In the genomic region with DNA sequence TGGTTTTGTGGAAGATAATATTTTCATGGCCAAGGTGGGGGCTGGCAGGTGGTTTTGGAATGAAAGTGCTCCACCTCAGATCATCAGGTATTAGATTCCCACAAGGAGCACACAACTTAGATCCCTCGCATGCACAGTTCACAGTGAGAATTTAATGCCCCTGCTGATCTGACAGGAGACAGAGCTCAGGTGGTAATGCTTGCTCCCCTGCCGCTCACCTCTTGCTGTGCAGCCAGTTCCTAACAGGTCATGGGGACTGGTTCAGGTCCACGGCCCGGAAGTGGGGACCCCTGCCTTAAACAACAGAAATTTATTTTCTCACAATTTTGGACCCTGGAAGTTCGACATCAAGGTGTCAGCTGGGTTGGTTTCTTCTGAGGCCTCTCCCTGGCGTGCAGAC, we compare ENCODE assay signal across 17 cellular contexts.
A peak's percentile ranks its signal among the peaks of the same experiment; 100 is the strongest.
DNase-seq lines count a peak whose midpoint lies in the region; ATAC-seq, FAIRE-seq and TF ChIP-seq lines count a peak whose summit lies in the region.
"Had no signal": no experiment of that assay in that cellular context is flagged by ENCODE, and none has a peak within 500 bp of the region (broad histone marks: within the 10 kb centered on the region; RNA-seq: fewer than 3 reads in every experiment).

No MANE protein-coding gene starts in this region.

- CTCF ChIA-PET in HEK293 (lab: Yijun Ruan, JAX) = interaction anchor here (0.7 kb wide), 1 partner anchor 27 kb away, joined by 3 read pairs; no protein-coding TSS in a partner anchor
- CTCF ChIA-PET in WTC11 (lab: Charles Lee) = interaction anchor here (1.1 kb wide), 1 partner anchor 7 kb away, joined by 3 read pairs; no protein-coding TSS in a partner anchor

- no peak for ATAC-seq in WTC11

- FAIRE-seq in kidney (lab: Jason Lieb, UNC) = no peak
- FAIRE-seq: H1 had no signal

- H3K4me3 Mint-ChIP-seq in WTC11 = no peak overlapping the region
- H3K4me3 Mint-ChIP-seq: CD4-positive, CD25-positive, alpha-beta regulatory T cell; HFFc6 had no signal

- H3K27ac Mint-ChIP-seq in WTC11 = no peak overlapping the region
- H3K27ac Mint-ChIP-seq: CD4-positive, CD25-positive, alpha-beta regulatory T cell; HFFc6 had no signal

- intact Hi-C loops in kidney (cut with DNase I) = no loop called here

- H3K9ac ChIP-seq in kidney (ENCODE audit: low read length in 2 of 2) = no peak overlapping the region
- H3K9ac ChIP-seq: BLaER1 treated with 17β-estradiol and CSF1 and Interleukin-3, amounts not matched to agents 10 nM and 100 nM had no signal

- H3K27ac ChIP-seq in HEK293 (ENCODE audit: extremely low read depth, low read depth, low read length) (no peak overlapping the region), kidney (ENCODE audit: low read depth in 2 of 2, low read length in 2 of 2) (no peak overlapping the region), substantia nigra (ENCODE audit: low read depth, low read length, poor library complexity, severe bottlenecking) (peak overlapping the region; percentile 93)
- H3K27ac ChIP-seq: BLaER1 treated with 17β-estradiol and CSF1 and Interleukin-3, amounts not matched to agents 10 nM and 100 nM; HL-60 had no signal

- H3K9me3 Mint-ChIP-seq in WTC11 = no peaks in the 10 kb centered on the region
- H3K9me3 Mint-ChIP-seq: HFFc6 had no signal

- H3K9me3 ChIP-seq in HEK293 (ENCODE audit: control insufficient read depth, insufficient read depth, low read depth, low read length) = no peaks in the 10 kb centered on the region
- no peaks in the 10 kb centered on the region for H3K9me3 ChIP-seq in kidney (ENCODE audit: control insufficient read depth in 1 of 2, low read length in 2 of 2)
- H3K9me3 ChIP-seq: BLaER1 treated with 17β-estradiol and CSF1 and Interleukin-3, amounts not matched to agents 10 nM and 100 nM; HAP-1 had no signal

- POLR2A ChIA-PET in HEK293 (lab: Yijun Ruan, JAX) = no interaction called here
- POLR2A ChIA-PET in WTC11 (lab: Charles Lee) = no interaction called here

- H3K4me1 ChIP-seq in HEK293 (ENCODE audit: control insufficient read depth, insufficient read depth, low read length) = peaks cover 30% of the 10 kb centered on the region
- H3K4me1 ChIP-seq in kidney (ENCODE audit: control insufficient read depth in 1 of 2, insufficient read depth in 1 of 2, low read depth in 1 of 2, low read length in 2 of 2) = peaks cover 22 to 41% of the 10 kb centered on the region in 2 donors

- DNase-seq in WTC11 (ENCODE audit: low spot score) (no peak), kidney (peak; percentile 46), substantia nigra (lab: John Stamatoyannopoulos, UW) (no peak), cerebellar nuclear complex (lab: John Stamatoyannopoulos, UW) (no peak), iPS-NIHi7 (ENCODE audit: extremely low spot score) (no peak), superior temporal gyrus (ENCODE audit: extremely low spot score) (no peak)
- DNase-seq: 8988T; ACHN; CD4-positive, CD25-positive, alpha-beta regulatory T cell; DMS53; GF-D8; HFFc6 had no signal

- TF ChIP-seq CTCF in HEK293 (tag by site-specific recombination; IDR thresholded peaks at IDR 0.05) (no peak), WTC11 (IDR thresholded peaks at IDR 0.05) (no peak), kidney (IDR thresholded peaks at IDR 0.05; ENCODE audit: borderline replicate concordance, extremely low read depth, insufficient read depth) (no peak)

- H3K4me3 ChIP-seq in HEK293 (ENCODE audit: low read depth, low read length) (no peak overlapping the region), kidney (ENCODE audit: low read length in 2 of 2) (no peak overlapping the region)
- H3K4me3 ChIP-seq: BLaER1 treated with 17β-estradiol and CSF1 and Interleukin-3, amounts not matched to agents 10 nM and 100 nM; HAP-1 had no signal

- H3K4me1 Mint-ChIP-seq in WTC11 = peaks cover 64% of the 10 kb centered on the region
- H3K4me1 Mint-ChIP-seq: CD4-positive, CD25-positive, alpha-beta regulatory T cell had no signal

- H3K27me3 Mint-ChIP-seq in WTC11 (ENCODE audit: low read depth) = no peaks in the 10 kb centered on the region
- H3K27me3 Mint-ChIP-seq: CD4-positive, CD25-positive, alpha-beta regulatory T cell had no signal

- H3K36me3 ChIP-seq in HEK293 (ENCODE audit: control insufficient read depth in 2 of 2, insufficient read depth in 1 of 2, low read length in 2 of 2) = no peaks in the 10 kb centered on the region
- no peaks in the 10 kb centered on the region for H3K36me3 ChIP-seq in kidney (ENCODE audit: control insufficient read depth in 1 of 2, insufficient read depth in 2 of 2, low read length in 2 of 2)
- H3K36me3 ChIP-seq: BLaER1 treated with 17β-estradiol and CSF1 and Interleukin-3, amounts not matched to agents 10 nM and 100 nM; HAP-1 had no signal

- no peaks in the 10 kb centered on the region for H3K36me3 Mint-ChIP-seq in WTC11
- H3K36me3 Mint-ChIP-seq: CD4-positive, CD25-positive, alpha-beta regulatory T cell had no signal

TF ChIP-seq in HEK293, 187 proteins besides CTCF, POLR2A, EP300 and RAD21:
- TF ChIP-seq ZIC2 (tag by site-specific recombination; IDR thresholded peaks at IDR 0.05) (peak; percentile 60), GLIS2 (tag by site-specific recombination; IDR thresholded peaks at IDR 0.05) (no peak), ZNF311 (tag by site-specific recombination; IDR thresholded peaks at IDR 0.05; ENCODE audit: borderline replicate concordance) (no peak), ZNF354C (tag by site-specific recombination; IDR thresholded peaks at IDR 0.05; ENCODE audit: borderline replicate concordance, low read depth) (no peak), ZNF548 (tag by site-specific recombination; IDR thresholded peaks at IDR 0.05) (no peak), ZNF302 (tag by site-specific recombination; IDR thresholded peaks at IDR 0.05; ENCODE audit: low read depth) (no peak)
- TF ChIP-seq, protein P1, sequence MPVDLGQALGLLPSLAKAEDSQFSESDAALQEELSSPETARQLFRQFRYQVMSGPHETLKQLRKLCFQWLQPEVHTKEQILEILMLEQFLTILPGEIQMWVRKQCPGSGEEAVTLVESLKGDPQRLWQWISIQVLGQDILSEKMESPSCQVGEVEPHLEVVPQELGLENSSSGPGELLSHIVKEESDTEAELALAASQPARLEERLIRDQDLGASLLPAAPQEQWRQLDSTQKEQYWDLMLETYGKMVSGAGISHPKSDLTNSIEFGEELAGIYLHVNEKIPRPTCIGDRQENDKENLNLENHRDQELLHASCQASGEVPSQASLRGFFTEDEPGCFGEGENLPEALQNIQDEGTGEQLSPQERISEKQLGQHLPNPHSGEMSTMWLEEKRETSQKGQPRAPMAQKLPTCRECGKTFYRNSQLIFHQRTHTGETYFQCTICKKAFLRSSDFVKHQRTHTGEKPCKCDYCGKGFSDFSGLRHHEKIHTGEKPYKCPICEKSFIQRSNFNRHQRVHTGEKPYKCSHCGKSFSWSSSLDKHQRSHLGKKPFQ (tag by site-specific recombination; IDR thresholded peaks at IDR 0.05) = peak; percentile 56; the same call in 1 of the 2 replicates

TF ChIP-seq in WTC11, 78 proteins besides CTCF, POLR2A, EP300 and RAD21:
- TF ChIP-seq FOXJ3 (CRISPR knock-in tag; IDR thresholded peaks at IDR 0.05; ENCODE audit: borderline replicate concordance) (no peak), MYBL2 (CRISPR knock-in tag; IDR thresholded peaks at IDR 0.05) (no peak), ZNF423 (CRISPR knock-in tag; IDR thresholded peaks at IDR 0.05) (0 out of 2 replicates have a peak, but pooled peaks have one; percentile 40), CBFB (CRISPR knock-in tag; IDR thresholded peaks at IDR 0.05; ENCODE audit: low read depth) (no peak), JAZF1 (CRISPR knock-in tag; IDR thresholded peaks at IDR 0.05) (no peak), NFATC4 (CRISPR knock-in tag; IDR thresholded peaks at IDR 0.05) (no peak), SOX15 (CRISPR knock-in tag; IDR thresholded peaks at IDR 0.05) (no peak)
TF ChIP-seq in WTC11: peak in this region for 1.
